20 cellular contexts compared by ENCODE assay signal in the genomic region with DNA sequence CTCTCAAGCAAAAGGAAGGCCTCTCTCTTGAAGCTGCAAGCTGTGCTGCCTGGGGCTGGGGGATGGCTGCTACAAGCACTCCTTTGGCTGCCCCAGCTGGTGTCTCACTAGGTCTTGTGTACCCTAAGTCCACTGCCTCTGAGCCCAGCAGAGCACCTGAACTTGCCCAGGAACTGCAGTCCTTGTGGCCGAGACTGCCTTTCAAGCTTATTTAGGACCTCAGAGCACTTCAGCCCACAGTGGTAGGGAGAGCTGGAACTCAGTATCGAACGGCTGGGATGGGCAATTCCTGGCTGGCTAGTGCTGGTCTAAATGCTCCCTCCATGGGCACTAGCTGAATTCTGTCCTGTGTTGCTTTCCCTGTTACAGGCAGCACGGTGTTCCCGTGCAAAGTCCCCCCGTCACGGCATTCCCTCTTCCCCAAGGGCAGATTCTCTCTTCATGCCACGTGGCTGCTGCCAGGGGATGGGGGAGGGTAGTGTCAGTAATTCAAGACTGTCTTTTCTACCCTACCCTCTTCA. TPM values are rescaled to one million over a fixed set of nuclear protein-coding genes. Genes with fewer than 3 reads are reported as not detected.
DNase-seq lines count a peak whose midpoint lies in the region; ATAC-seq, FAIRE-seq and TF ChIP-seq lines count a peak whose summit lies in the region.
"Had no signal": no experiment of that assay in that cellular context is flagged by ENCODE, and none has a peak within 500 bp of the region (broad histone marks: within the 10 kb centered on the region; RNA-seq: fewer than 3 reads in every experiment).

No MANE protein-coding gene starts in this region.

- H4K5ac ChIP-seq in H9 (ENCODE audit: insufficient read length, low read depth, low read length) (no peak overlapping the region), H1 (ENCODE audit: insufficient read length, low read depth, low read length) (no peak overlapping the region)

- H3K79me1 ChIP-seq in H9 (ENCODE audit: insufficient read depth, low read depth, low read length, poor library complexity, severe bottlenecking) (no peaks in the 10 kb centered on the region), H1 (ENCODE audit: low read depth, low read length) (no peaks in the 10 kb centered on the region)

- H3K36me3 ChIP-seq in H1 (ENCODE audit: control insufficient read depth in 2 of 4, insufficient read depth in 4 of 4, low read length in 3 of 4) (no peaks in the 10 kb centered on the region), neural progenitor cell (no peaks in the 10 kb centered on the region)
- H3K36me3 ChIP-seq: Peyer's patch had no signal

- H3K4me3 Mint-ChIP-seq in H9 (no peak overlapping the region), neural progenitor cell (no peak overlapping the region)
- H3K4me3 Mint-ChIP-seq: B cell; CD4-positive, alpha-beta T cell had no signal

- TF ChIP-seq RAD21 in A549 (conservative IDR thresholded peaks at IDR 0.05 in 1 of 2, IDR thresholded peaks at IDR 0.05 in 1 of 2) (no peak), H1 (IDR thresholded peaks at IDR 0.05 in 1 of 2, conservative IDR thresholded peaks at IDR 0.05 in 1 of 2; ENCODE audit: low read depth in 2 of 2, low read length in 2 of 2) (no peak)

- H3K27me3 ChIP-seq in H9 (ENCODE audit: insufficient read depth, low read length), result no peaks in the 10 kb centered on the region
- no peaks in the 10 kb centered on the region; a peak in 2 of 7 replicates for H3K27me3 ChIP-seq in H1 (replicated peaks in 1 of 4; ENCODE audit: control insufficient read depth in 3 of 4, extremely low read depth in 1 of 4, insufficient read depth in 3 of 4, low read length in 3 of 4)
- H3K27me3 ChIP-seq in neural progenitor cell, result no peaks in the 10 kb centered on the region
- H3K27me3 ChIP-seq: Peyer's patch had no signal

- H3K4me2 ChIP-seq in A549 (no peak overlapping the region), H9 (ENCODE audit: insufficient read depth, insufficient read length, low read length) (no peak overlapping the region), H1 (ENCODE audit: insufficient read depth in 1 of 2, low read depth in 2 of 2, low read length in 2 of 2) (peak overlapping the region in 1 of 2 experiments; percentile 25; a peak in 1 of 4 replicates), neural progenitor cell (no peak overlapping the region)

- H2AK5ac ChIP-seq in H9 (ENCODE audit: insufficient read length, low read length) (no peak overlapping the region), H1 (ENCODE audit: low read depth, low read length) (no peak overlapping the region)

- POLR2A ChIA-PET in A549 (lab: Yijun Ruan, JAX), result no interaction called here
- POLR2A ChIA-PET in H1 (lab: Charles Lee; ENCODE audit: partially characterized antibody), result interaction anchor here (1.0 to 1.5 kb wide), 2 partner anchors 10 to 129 kb away, joined by 3 to 5 read pairs; no protein-coding TSS in a partner anchor

- H3K4me1 Mint-ChIP-seq in H9 (peaks cover 11% of the 10 kb centered on the region in 2 experiments), neural progenitor cell (peaks cover 4% of the 10 kb centered on the region)
- H3K4me1 Mint-ChIP-seq: B cell had no signal

- H3K27me3 Mint-ChIP-seq in H9 (ENCODE audit: low read depth) (peaks cover 3% of the 10 kb centered on the region), neural progenitor cell (ENCODE audit: insufficient read depth, low read depth) (peaks cover 2% of the 10 kb centered on the region)
- H3K27me3 Mint-ChIP-seq: CD4-positive, alpha-beta T cell had no signal

- H2BK15ac ChIP-seq in H9 (ENCODE audit: low read depth, low read length) (no peak overlapping the region), H1 (ENCODE audit: low read length) (no peak overlapping the region)

- no peaks in the 10 kb centered on the region for H3K23me2 ChIP-seq in H9 (ENCODE audit: insufficient read length, low read depth, low read length, poor library complexity, severe bottlenecking)
- H3K23me2 ChIP-seq in H1 (ENCODE audit: low read depth, low read length), result no peaks in the 10 kb centered on the region

- H4K20me1 ChIP-seq in H9 (ENCODE audit: control insufficient read depth, insufficient read depth, insufficient read length), result no peaks in the 10 kb centered on the region
- H4K20me1 ChIP-seq in H1 (replicated peaks in 1 of 2; ENCODE audit: control insufficient read depth in 1 of 2, insufficient read depth in 2 of 2, low read length in 2 of 2), result no peaks in the 10 kb centered on the region
- no peaks in the 10 kb centered on the region for H4K20me1 ChIP-seq in neural progenitor cell (ENCODE audit: low read depth)

- H2BK5ac ChIP-seq in H9 (ENCODE audit: insufficient read length, low read length), result no peak overlapping the region
- H2BK5ac ChIP-seq in H1 (ENCODE audit: low read depth, low read length), result no peak overlapping the region

- no peaks in the 10 kb centered on the region for H3K79me2 ChIP-seq in H9 (ENCODE audit: insufficient read depth, low read length)
- H3K79me2 ChIP-seq in H1 (ENCODE audit: control insufficient read depth in 1 of 2, insufficient read depth in 2 of 2, low read length in 2 of 2), result no peaks in the 10 kb centered on the region
- H3K79me2 ChIP-seq in neural progenitor cell (ENCODE audit: low read depth), result no peaks in the 10 kb centered on the region

- H2BK20ac ChIP-seq in H9 (ENCODE audit: low read depth, low read length, poor library complexity, severe bottlenecking) (no peak overlapping the region), H1 (ENCODE audit: low read length) (no peak overlapping the region)

- H3K36me3 Mint-ChIP-seq in H9 (ENCODE audit: insufficient read depth in 1 of 3, low read depth in 3 of 3) (peaks cover 0 to 6% (median 3%) of the 10 kb centered on the region in 3 experiments; a peak in 3 of 7 replicates), neural progenitor cell (peaks cover 11% of the 10 kb centered on the region)
- no peaks in the 10 kb centered on the region for H3K36me3 Mint-ChIP-seq in activated naive CD4-positive, alpha-beta T cell treated with anti-CD3 and anti-CD28 coated beads, Interleukin-2, amount 50 U/mL, for 72 hours

- no peak overlapping the region for H3K56ac ChIP-seq in H9 (ENCODE audit: insufficient read length, low read depth, low read length)
- no peak overlapping the region for H3K56ac ChIP-seq in H1 (replicated peaks; ENCODE audit: insufficient read length, low read depth, low read length)

- CTCF ChIA-PET in A549 (lab: Yijun Ruan, JAX) (interaction anchor here (0.6 to 2.4 kb wide), 5 partner anchors 9 to 194 kb away, joined by 3 to 7 read pairs (median 5); no protein-coding TSS in a partner anchor), H1 (lab: Charles Lee; ENCODE audit: partially characterized antibody) (interaction anchor here (0.6 to 5.3 kb wide), 13 partner anchors 11 to 194 kb away, joined by 3 to 41 read pairs (median 5); no protein-coding TSS in a partner anchor)

- DNase-seq in A549 (ENCODE audit: low read depth in 1 of 2, low spot score in 1 of 2), result no peak
- DNase-seq in H9, result peak; percentile 41
- peak in 1 of 2 experiments; percentile 53 for DNase-seq in H1 (ENCODE audit: low read depth in 1 of 2, low spot score in 2 of 2)
- DNase-seq in neural progenitor cell (ENCODE audit: low spot score), result peak; percentile 6
- DNase-seq in activated T-cell treated with anti-CD3 and anti-CD28 coated beads, Interleukin-2, amount 50 U/mL, for 48 hours, result no peak
- no peak for DNase-seq in UCSD-AML1 (lab: John Stamatoyannopoulos, UW; ENCODE audit: unreplicated experiment)
- DNase-seq in GM12892 (ENCODE audit: insufficient read length), result no peak
- no peak for DNase-seq in activated naive CD4-positive, alpha-beta T cell treated with anti-CD3 and anti-CD28 coated beads, Interleukin-2, amount 50 U/mL, for 72 hours (ENCODE audit: low spot score in 2 of 2)
- DNase-seq: Calu3; CD4-positive, alpha-beta T cell; DMS79 treated with DMSO at 0.1 percent for 48 hours; GDM1; GM23248; NCI-H1417; NCI-H2029; NCI-H2171 treated with DMSO at 0.1 percent for 48 hours; Peyer's patch; SHP77 treated with DMSO at 0.1 percent for 48 hours had no signal

- H3K9me3 ChIP-seq in A549 (peaks cover 18% of the 10 kb centered on the region; the same call in 2 of the 3 replicates), H9 (ENCODE audit: control insufficient read depth, low read depth, low read length) (no peaks in the 10 kb centered on the region), H1 (ENCODE audit: insufficient read depth in 2 of 2, low read depth in 1 of 2, low read length in 1 of 2) (no peaks in the 10 kb centered on the region; a peak in 1 of 4 replicates), neural progenitor cell (ENCODE audit: low read depth) (no peaks in the 10 kb centered on the region)
- H3K9me3 ChIP-seq: Peyer's patch had no signal

- H3K27ac Mint-ChIP-seq in H9, result peak overlapping the region in 2 of 3 experiments; percentile 24 to 87; a peak in 2 of 7 replicates
- peak overlapping the region; percentile 67 for H3K27ac Mint-ChIP-seq in neural progenitor cell
- no peak overlapping the region for H3K27ac Mint-ChIP-seq in activated naive CD4-positive, alpha-beta T cell treated with anti-CD3 and anti-CD28 coated beads, Interleukin-2, amount 50 U/mL, for 72 hours
- H3K27ac Mint-ChIP-seq: B cell; CD4-positive, alpha-beta T cell had no signal

- H4K8ac ChIP-seq in H9 (replicated peaks; ENCODE audit: insufficient read length, low read depth, low read length), result no peak overlapping the region
- peak overlapping the region; percentile 28; the same call in 1 of the 2 replicates for H4K8ac ChIP-seq in H1 (ENCODE audit: extremely low read depth, insufficient read depth, low read length)

- WGBS in A549 (ENCODE audit: missing lambda C conversion rate), result 81% methylated on average over 7 of the region's 8 CpGs
- no CpG with 5 or more reads among the region's 8 CpGs for WGBS in H9 (ENCODE audit: extremely low coverage, insufficient read length, low lambda C conversion rate)
- 65% methylated on average over 8 of the region's 8 CpGs; no CpG with 5 or more reads in 1 of the 2 experiments for WGBS in H1 (ENCODE audit: extremely low coverage in 1 of 2, insufficient coverage in 1 of 2, insufficient read length in 1 of 2, insufficient replicate concordance in 2 of 2, low coverage in 1 of 2, low lambda C conversion rate in 2 of 2, missing lambda C conversion rate in 1 of 2), 2 experiments

- TF ChIP-seq CTCF in A549 (IDR thresholded peaks at IDR 0.05), result no peak
- TF ChIP-seq CTCF in H9 (conservative IDR thresholded peaks at IDR 0.05), result no peak
- no peak for TF ChIP-seq CTCF in H1 (IDR thresholded peaks at IDR 0.05; ENCODE audit: control extremely low read depth in 1 of 3, insufficient read depth in 1 of 3, low read depth in 1 of 3, low read length in 3 of 3)
- no peak for TF ChIP-seq CTCF in neural progenitor cell (IDR thresholded peaks at IDR 0.05)

- no peak for TF ChIP-seq EP300 in A549 (IDR thresholded peaks at IDR 0.05)
- TF ChIP-seq EP300 in H1 (IDR thresholded peaks at IDR 0.05; ENCODE audit: borderline replicate concordance in 1 of 2, low read depth in 2 of 2, low read length in 2 of 2), result no peak

- H3K14ac ChIP-seq in H9 (ENCODE audit: insufficient read depth, low read length) (0 out of 2 replicates have a peak overlapping the region, but pooled peaks have one; percentile 36), H1 (ENCODE audit: insufficient read length) (no peak overlapping the region)

- no peaks in the 10 kb centered on the region for H3F3A ChIP-seq in neural progenitor cell (ENCODE audit: low read depth)

- H2AFZ ChIP-seq in H9 (ENCODE audit: low read length) (no peak overlapping the region), H1 (ENCODE audit: low read length) (peak overlapping the region; percentile 97), neural progenitor cell (replicated peaks) (peak overlapping the region; percentile 22)
- H2AFZ ChIP-seq: GM23248 had no signal

- H3K27ac ChIP-seq in A549 (peak overlapping the region in 1 of 2 experiments; percentile 33; a peak in 2 of 6 replicates), H9 (ENCODE audit: insufficient read length, low read depth, low read length) (no peak overlapping the region), H1 (ENCODE audit: low read depth, low read length) (no peak overlapping the region), neural progenitor cell (no peak overlapping the region)
- H3K27ac ChIP-seq: GM23248, Peyer's patch had no signal

- H3K4me3 ChIP-seq in A549, result no peak overlapping the region
- H3K4me3 ChIP-seq in H1 (ENCODE audit: extremely low read depth in 1 of 4, insufficient read depth in 2 of 4, low read depth in 3 of 4, low read length in 4 of 4), result no peak overlapping the region
- no peak overlapping the region for H3K4me3 ChIP-seq in neural progenitor cell
- H3K4me3 ChIP-seq: GM23248, Peyer's patch had no signal

- FAIRE-seq in A549 (lab: Jason Lieb, UNC), result no peak
- no peak for FAIRE-seq in H1 (lab: Jason Lieb, UNC)
- no peak for FAIRE-seq in GM12892 (lab: Jason Lieb, UNC)

- H3K18ac ChIP-seq in H9 (ENCODE audit: insufficient read length, low read depth, low read length), result peak overlapping the region; percentile 15
- 0 out of 2 replicates have a peak overlapping the region, but pooled peaks have one; percentile 27 for H3K18ac ChIP-seq in H1 (ENCODE audit: extremely low read depth, low read length)

- no peak overlapping the region for H3K9ac ChIP-seq in H9 (ENCODE audit: extremely low read depth, insufficient read length, low read length)
- peak overlapping the region in 1 of 4 experiments; percentile 43; a peak in 1 of 7 replicates for H3K9ac ChIP-seq in H1 (replicated peaks in 1 of 4; ENCODE audit: extremely low read depth in 1 of 4, low read depth in 3 of 4, low read length in 3 of 4)
- H3K9ac ChIP-seq in neural progenitor cell, result no peak overlapping the region
- H3K9ac ChIP-seq: GM23248 had no signal

- H2BK12ac ChIP-seq in H9 (ENCODE audit: insufficient read length, low read depth, low read length) (no peak overlapping the region), H1 (ENCODE audit: low read depth, low read length) (peak overlapping the region; percentile 5; the same call in 1 of the 2 replicates)

- H3K9me3 Mint-ChIP-seq in H9, result peaks cover 2 to 8% of the 10 kb centered on the region in 2 experiments; a peak in 4 of 5 replicates
- H3K9me3 Mint-ChIP-seq in neural progenitor cell, result peaks cover 24% of the 10 kb centered on the region
- H3K9me3 Mint-ChIP-seq in activated naive CD4-positive, alpha-beta T cell treated with anti-CD3 and anti-CD28 coated beads, Interleukin-2, amount 50 U/mL, for 72 hours, result peaks cover 1 to 5% of the 10 kb centered on the region in 2 donors
- H3K9me3 Mint-ChIP-seq: CD4-positive, alpha-beta T cell had no signal

- no peak overlapping the region for H4K91ac ChIP-seq in H9 (ENCODE audit: insufficient read length, low read depth, low read length)
- H4K91ac ChIP-seq in H1 (replicated peaks; ENCODE audit: insufficient read length, low read length), result no peak overlapping the region

- TF ChIP-seq POLR2A in A549 (IDR thresholded peaks at IDR 0.05; ENCODE audit: low read length) (no peak), H1 (IDR thresholded peaks at IDR 0.05; ENCODE audit: control extremely low read depth in 1 of 2, low read depth in 2 of 2, low read length in 2 of 2) (no peak), GM12892 (IDR thresholded peaks at IDR 0.05; ENCODE audit: low read depth, low read length) (no peak)

- ATAC-seq in A549, result peak; percentile 24 to 50; a peak in 3 of 6 replicates
- ATAC-seq in activated naive CD4-positive, alpha-beta T cell treated with anti-CD3 and anti-CD28 coated beads, Interleukin-2, amount 50 U/mL, for 72 hours, result no peak

- H3K23ac ChIP-seq in H9 (ENCODE audit: insufficient read length, low read depth, low read length) (no peak overlapping the region), H1 (ENCODE audit: insufficient read length) (no peak overlapping the region)

- no peak overlapping the region for H3T11ph ChIP-seq in H9 (ENCODE audit: low read length)

- H3K4me1 ChIP-seq in A549, result no peaks in the 10 kb centered on the region
- no peaks in the 10 kb centered on the region for H3K4me1 ChIP-seq in H9 (ENCODE audit: insufficient read depth, low read length)
- H3K4me1 ChIP-seq in H1 (replicated peaks in 1 of 4; ENCODE audit: control insufficient read depth in 3 of 4, insufficient read depth in 4 of 4, low read length in 3 of 4), result peaks cover 0 to 13% (median 3%) of the 10 kb centered on the region in 4 experiments; a peak in 6 of 7 replicates
- peaks cover 6% of the 10 kb centered on the region for H3K4me1 ChIP-seq in neural progenitor cell
- H3K4me1 ChIP-seq: Peyer's patch had no signal

- no peak overlapping the region for H3K4ac ChIP-seq in H9 (ENCODE audit: low read depth, low read length)
- H3K4ac ChIP-seq in H1 (replicated peaks; ENCODE audit: insufficient read length, low read depth, low read length), result no peak overlapping the region

- no peak overlapping the region for H2BK120ac ChIP-seq in H9 (ENCODE audit: low read depth, low read length, poor library complexity, severe bottlenecking)
- H2BK120ac ChIP-seq in H1 (replicated peaks; ENCODE audit: low read depth, low read length), result no peak overlapping the region

RNA-seq across cellular contexts. Expression of gene STPG4, which starts 25.9 kb away (rescaled TPM):
- polyA plus RNA-seq in A549 (2011; rRNA removed), result 0.09 and 0.13 TPM in 2 replicates
- polyA plus RNA-seq in A549 (2012; cell fraction: cytosol; rRNA removed), result 0.13 TPM in 1 of 2 replicates, not detected in the other
- 0.12 and 0.33 TPM in 2 replicates for polyA plus RNA-seq in A549 (2012; cell fraction: nucleus; rRNA removed)
- polyA plus RNA-seq in A549 (2017; fragmentation: RNase III; extraction: RNeasy Plus Mini Kit Qiagen cat#74134 plus additional on column Dnase treatment), result 0.05 to 0.16 TPM (median 0.14 TPM) in 3 replicates
- polyA minus RNA-seq in A549 (2011; rRNA and poly(A)+ RNA removed), result 0.29 and 0.33 TPM in 2 replicates
- 0.13 and 0.42 TPM in 2 replicates for total RNA-seq in H9 (2021)
- 0.27 and 0.28 TPM in 2 replicates for total RNA-seq in H1 (2021; fragmentation: NEBNext Ultra II Directional; extraction: Animal tissue kit (Norgen Biotek cat#: 25700))
- not detected in 2 replicates for polyA plus RNA-seq in H1 (2011; rRNA removed)
- polyA plus RNA-seq in H1 (2011; cell fraction: cytosol; rRNA removed), result not detected
- 0.20 TPM for polyA plus RNA-seq in H1 (2011; cell fraction: nucleus; rRNA removed)
- 0.21 TPM in 1 of 4 replicates, not detected in the others for polyA plus RNA-seq in H1 (2012, experiment 1 of 2)
- polyA plus RNA-seq in H1 (2012, experiment 2 of 2), result not detected
- 0.08 TPM for polyA plus RNA-seq in H1 (2013, experiment 1 of 2)
- 0.11 TPM for polyA plus RNA-seq in H1 (2013, experiment 2 of 2)
- not detected in 2 replicates for polyA minus RNA-seq in H1 (2011; rRNA and poly(A)+ RNA removed)
- polyA minus RNA-seq in H1 (2011; cell fraction: cytosol; rRNA and poly(A)+ RNA removed), result not detected
- polyA minus RNA-seq in H1 (2011; cell fraction: nucleus; rRNA and poly(A)+ RNA removed), result 0.90 TPM
- total RNA-seq in neural progenitor cell (ENCODE audit: low replicate concordance), result not detected in 2 replicates
- 0.57 TPM for polyA plus RNA-seq in GM12892 (2012; ENCODE audit: missing spikeins)
- under 1 TPM in 1 of 2 donors, not detected in 1; 0.55 TPM for total RNA-seq in activated naive CD4-positive, alpha-beta T cell treated with anti-CD3 and anti-CD28 coated beads, Interleukin-2, amount 50 U/mL, for 72 hours
- total RNA-seq: CD4-positive, alpha-beta T cell; GM23248; NCI-H460 had no signal
- polyA plus RNA-seq: GM23248 had no signal

RNA-seq across cellular contexts. Expression of gene CALM2, which starts 47.1 kb away (rescaled TPM):
- polyA plus RNA-seq in A549 (2011; rRNA removed) (1,000 and 1,652 TPM in 2 replicates), A549 (2017; fragmentation: RNase III; extraction: RNeasy Plus Mini Kit Qiagen cat#74134 plus additional on column Dnase treatment) (1,376 to 1,704 TPM (median 1,440 TPM) in 3 replicates), H1 (2011; rRNA removed) (137 and 333 TPM in 2 replicates)
- polyA plus RNA-seq in A549 (2012; cell fraction: cytosol; rRNA removed), result 421 and 548 TPM in 2 replicates
- 121 and 248 TPM in 2 replicates for polyA plus RNA-seq in A549 (2012; cell fraction: nucleus; rRNA removed)
- 173 and 174 TPM in 2 replicates for polyA minus RNA-seq in A549 (2011; rRNA and poly(A)+ RNA removed)
- total RNA-seq in H9 (2021) (462 and 466 TPM in 2 replicates), neural progenitor cell (ENCODE audit: low replicate concordance) (440 and 768 TPM in 2 replicates)
- 456 and 476 TPM in 2 replicates for total RNA-seq in H1 (2021; fragmentation: NEBNext Ultra II Directional; extraction: Animal tissue kit (Norgen Biotek cat#: 25700))
- 433 TPM for polyA plus RNA-seq in H1 (2011; cell fraction: cytosol; rRNA removed)
- 26.8 TPM for polyA plus RNA-seq in H1 (2011; cell fraction: nucleus; rRNA removed)
- 289 to 574 TPM (median 317 TPM) in 4 replicates for polyA plus RNA-seq in H1 (2012, experiment 1 of 2)
- polyA plus RNA-seq in H1 (2012, experiment 2 of 2), result 276 TPM
- 270 TPM for polyA plus RNA-seq in H1 (2013, experiment 1 of 2)
- 276 TPM for polyA plus RNA-seq in H1 (2013, experiment 2 of 2)
- polyA minus RNA-seq in H1 (2011; rRNA and poly(A)+ RNA removed), result 58.3 and 61.2 TPM in 2 replicates
- 82.9 TPM for polyA minus RNA-seq in H1 (2011; cell fraction: cytosol; rRNA and poly(A)+ RNA removed)
- 70.2 TPM for polyA minus RNA-seq in H1 (2011; cell fraction: nucleus; rRNA and poly(A)+ RNA removed)
- 419 TPM for polyA plus RNA-seq in GM12892 (2012; ENCODE audit: missing spikeins)
- 100 to 1,000 TPM; 327 to 430 TPM for total RNA-seq in activated naive CD4-positive, alpha-beta T cell treated with anti-CD3 and anti-CD28 coated beads, Interleukin-2, amount 50 U/mL, for 72 hours

Comparison
In these comparisons a context has a peak if more than half of its experiments do, and no peak if none do; other contexts are left out.
1. ATAC-seq: peak in A549 (2 of 2); none in activated naive CD4-positive, alpha-beta T cell treated with anti-CD3 and anti-CD28 coated beads, Interleukin-2, amount 50 U/mL, for 72 hours (0 of 2).
2. DNase-seq: peak in H9 (single experiment) and neural progenitor cell (single experiment); none in A549 (0 of 2), activated T-cell treated with anti-CD3 and anti-CD28 coated beads, Interleukin-2, amount 50 U/mL, for 48 hours (0 of 2), UCSD-AML1 (single experiment), GM12892 (single experiment) and activated naive CD4-positive, alpha-beta T cell treated with anti-CD3 and anti-CD28 coated beads, Interleukin-2, amount 50 U/mL, for 72 hours (0 of 2).
3. H3K27ac Mint-ChIP-seq: peak in H9 (2 of 3) and neural progenitor cell (single experiment); none in activated naive CD4-positive, alpha-beta T cell treated with anti-CD3 and anti-CD28 coated beads, Interleukin-2, amount 50 U/mL, for 72 hours (0 of 2).
4. Of the 18 proteins assayed by ChIP-seq in both H1 and A549: peak only in H1: E2F6, MAX and USF2; only in A549: none; in both: none; in neither: 15.